1 cellular context compared by ENCODE assay signal in the genomic region with DNA sequence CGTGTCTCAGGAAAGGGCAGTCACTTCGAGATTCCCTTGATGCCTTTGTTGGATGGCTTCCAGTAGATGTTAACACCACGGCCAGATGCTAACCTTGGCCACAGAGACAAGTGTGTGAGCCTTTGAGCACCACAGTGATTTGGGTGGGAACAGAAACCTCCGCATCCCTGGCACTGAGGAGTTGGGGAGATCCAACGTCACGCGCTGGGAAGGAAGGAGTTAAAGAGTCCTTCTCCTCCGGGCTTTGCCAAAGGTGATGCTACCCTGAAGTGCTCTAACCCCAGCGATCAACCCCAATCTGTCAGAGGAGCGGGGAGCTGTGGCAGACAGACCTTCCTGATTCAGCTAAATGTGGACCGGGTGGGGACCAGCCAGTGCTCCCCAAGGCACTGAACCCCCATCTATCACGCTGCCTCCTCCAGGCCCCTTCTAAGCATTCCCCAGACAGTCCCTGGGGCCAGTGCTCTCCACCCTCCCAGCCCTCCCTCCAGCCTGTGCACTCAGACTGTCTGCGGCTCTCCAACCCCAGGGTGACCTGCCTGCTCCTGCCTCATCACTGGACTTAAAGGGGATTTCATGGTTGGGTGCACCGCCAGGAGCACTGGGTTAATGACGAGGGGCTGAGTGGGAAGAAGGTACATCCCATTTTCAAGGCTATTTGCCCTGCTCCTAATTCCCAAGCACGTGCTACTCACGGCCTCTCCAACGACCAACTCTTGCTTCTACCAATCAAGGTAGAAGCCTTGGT.
TF ChIP-seq lines count a peak whose summit lies in the region.

No MANE protein-coding gene starts in this region.

TF ChIP-seq in SK-N-SH, 30 proteins besides CTCF, POLR2A, EP300 and RAD21 (continued from another document):
- TF ChIP-seq, protein P1, sequence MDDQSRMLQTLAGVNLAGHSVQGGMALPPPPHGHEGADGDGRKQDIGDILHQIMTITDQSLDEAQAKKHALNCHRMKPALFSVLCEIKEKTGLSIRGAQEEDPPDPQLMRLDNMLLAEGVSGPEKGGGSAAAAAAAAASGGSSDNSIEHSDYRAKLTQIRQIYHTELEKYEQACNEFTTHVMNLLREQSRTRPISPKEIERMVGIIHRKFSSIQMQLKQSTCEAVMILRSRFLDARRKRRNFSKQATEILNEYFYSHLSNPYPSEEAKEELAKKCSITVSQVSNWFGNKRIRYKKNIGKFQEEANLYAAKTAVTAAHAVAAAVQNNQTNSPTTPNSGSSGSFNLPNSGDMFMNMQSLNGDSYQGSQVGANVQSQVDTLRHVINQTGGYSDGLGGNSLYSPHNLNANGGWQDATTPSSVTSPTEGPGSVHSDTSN (IDR thresholded peaks at IDR 0.05), result no peak
- TF ChIP-seq TAF1 (IDR thresholded peaks at IDR 0.05; ENCODE audit: borderline replicate concordance, low read depth, low read length) (no peak), RFX5 (IDR thresholded peaks at IDR 0.05; ENCODE audit: low read length) (no peak)
